ENCODE assay signal across 1 cellular context in genomic region chr5:133396724-133397123, GRCh38.
TF ChIP-seq lines count a peak whose summit lies in the region.

No MANE protein-coding gene starts in this region.

TF ChIP-seq in GM12878, 131 proteins besides CTCF, POLR2A, EP300 and RAD21:
- TF ChIP-seq SP1 (IDR thresholded peaks at IDR 0.05; ENCODE audit: low read depth, low read length) (no peak), TCF12 (IDR thresholded peaks at IDR 0.05; ENCODE audit: low read depth, low read length) (0 out of 2 replicates have a peak, but pooled peaks have one; percentile 19), RELB (IDR thresholded peaks at IDR 0.05; ENCODE audit: low read depth) (no peak), SIN3A (IDR thresholded peaks at IDR 0.05; ENCODE audit: low read depth, low read length) (no peak), IKZF2 (IDR thresholded peaks at IDR 0.05) (0 out of 4 replicates have a peak, but pooled peaks of 1 of the 2 experiments have one; percentile 11), EED (IDR thresholded peaks at IDR 0.05; ENCODE audit: low read depth) (peak; percentile 56; the same call in 1 of the 2 replicates), NFIC (IDR thresholded peaks at IDR 0.05; ENCODE audit: low read depth, low read length) (0 out of 2 replicates have a peak, but pooled peaks have one; percentile 20), MEF2A (IDR thresholded peaks at IDR 0.05; ENCODE audit: insufficient read depth, low read depth, low read length) (0 out of 2 replicates have a peak, but pooled peaks have one; percentile 44), RUNX3 (IDR thresholded peaks at IDR 0.05; ENCODE audit: low read length) (peak; percentile 36; the same call in 1 of the 2 replicates), SMAD1 (IDR thresholded peaks at IDR 0.05; ENCODE audit: low read depth, partially characterized antibody) (no peak), PAX5 (IDR thresholded peaks at IDR 0.05; ENCODE audit: borderline replicate concordance, low read depth, low read length) (no peak), ZNF687 (IDR thresholded peaks at IDR 0.05) (no peak), NR2F1 (conservative IDR thresholded peaks at IDR 0.05) (no peak), FOXM1 (IDR thresholded peaks at IDR 0.05; ENCODE audit: low read depth, low read length) (peak; percentile 36; the same call in 1 of the 2 replicates), SRF (IDR thresholded peaks at IDR 0.05; ENCODE audit: low read depth in 2 of 2, low read length in 2 of 2) (peak; percentile 33 to 88; a peak in 2 of 4 replicates)
- TF ChIP-seq, protein P1, sequence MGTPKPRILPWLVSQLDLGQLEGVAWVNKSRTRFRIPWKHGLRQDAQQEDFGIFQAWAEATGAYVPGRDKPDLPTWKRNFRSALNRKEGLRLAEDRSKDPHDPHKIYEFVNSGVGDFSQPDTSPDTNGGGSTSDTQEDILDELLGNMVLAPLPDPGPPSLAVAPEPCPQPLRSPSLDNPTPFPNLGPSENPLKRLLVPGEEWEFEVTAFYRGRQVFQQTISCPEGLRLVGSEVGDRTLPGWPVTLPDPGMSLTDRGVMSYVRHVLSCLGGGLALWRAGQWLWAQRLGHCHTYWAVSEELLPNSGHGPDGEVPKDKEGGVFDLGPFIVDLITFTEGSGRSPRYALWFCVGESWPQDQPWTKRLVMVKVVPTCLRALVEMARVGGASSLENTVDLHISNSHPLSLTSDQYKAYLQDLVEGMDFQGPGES (IDR thresholded peaks at IDR 0.05): no peak
- TF ChIP-seq, protein P2, sequence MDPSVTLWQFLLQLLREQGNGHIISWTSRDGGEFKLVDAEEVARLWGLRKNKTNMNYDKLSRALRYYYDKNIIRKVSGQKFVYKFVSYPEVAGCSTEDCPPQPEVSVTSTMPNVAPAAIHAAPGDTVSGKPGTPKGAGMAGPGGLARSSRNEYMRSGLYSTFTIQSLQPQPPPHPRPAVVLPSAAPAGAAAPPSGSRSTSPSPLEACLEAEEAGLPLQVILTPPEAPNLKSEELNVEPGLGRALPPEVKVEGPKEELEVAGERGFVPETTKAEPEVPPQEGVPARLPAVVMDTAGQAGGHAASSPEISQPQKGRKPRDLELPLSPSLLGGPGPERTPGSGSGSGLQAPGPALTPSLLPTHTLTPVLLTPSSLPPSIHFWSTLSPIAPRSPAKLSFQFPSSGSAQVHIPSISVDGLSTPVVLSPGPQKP (IDR thresholded peaks at IDR 0.05; ENCODE audit: low read depth, low read length): peak; percentile 91
